In genomic region chr9:134386951-134387831, GRCh38 we compare ENCODE assay signal across 10 cellular contexts.
A peak's percentile ranks its signal among the peaks of the same experiment; 100 is the strongest.
DNase-seq lines count a peak whose midpoint lies in the region; ATAC-seq and TF ChIP-seq lines count a peak whose summit lies in the region.
"Had no signal": no experiment of that assay in that cellular context is flagged by ENCODE, and none has a peak within 500 bp of the region (broad histone marks: within the 10 kb centered on the region; RNA-seq: fewer than 3 reads in every experiment).

No MANE protein-coding gene starts in this region.

- no peaks in the 10 kb centered on the region for H3K9me3 Mint-ChIP-seq in activated T-helper 1 cell treated with anti-CD3 and anti-CD28 coated beads, Interleukin-12 subunit alpha, Interleukin-12 subunit beta, Interleukin-2, Interleukin-4 antibody, amounts not matched to agents 30 ng/mL and 10 ng/mL and 1 ng/mL, durations not matched to agents 14 hours and 24 hours and 36 hours

- H3K4me1 ChIP-seq in gastrocnemius medialis = peaks cover 87 to 98% of the 10 kb centered on the region in 2 donors

- in situ Hi-C loops in gastrocnemius medialis (cut with MboI; ENCODE audit: low sequenced_read_pairs in 4 of 4) = no loop called here

- TF ChIP-seq CTCF in C4-2B (conservative IDR thresholded peaks at IDR 0.05) = no peak
- TF ChIP-seq CTCF in gastrocnemius medialis (IDR thresholded peaks at IDR 0.05 in 4 of 5, conservative IDR thresholded peaks at IDR 0.05 in 1 of 5) = no peak

- TF ChIP-seq POLR2A in gastrocnemius medialis (IDR thresholded peaks at IDR 0.05) = no peak

- H3K27me3 ChIP-seq in gastrocnemius medialis = no peaks in the 10 kb centered on the region

- ATAC-seq in left ventricle myocardium superior (peak; percentile 70), gastrocnemius medialis (peak; percentile 59 to 61)

- H3K27me3 Mint-ChIP-seq in activated T-helper 1 cell treated with anti-CD3 and anti-CD28 coated beads, Interleukin-12 subunit alpha, Interleukin-12 subunit beta, Interleukin-2, Interleukin-4 antibody, amounts not matched to agents 30 ng/mL and 10 ng/mL and 1 ng/mL, durations not matched to agents 14 hours and 24 hours and 36 hours (ENCODE audit: insufficient read depth) = peaks cover 27% of the 10 kb centered on the region

- H3K27ac ChIP-seq in C4-2B (peak overlapping the region; percentile 60), angular gyrus (ENCODE audit: low read depth, low read length) (peak overlapping the region; percentile 29), gastrocnemius medialis (peak overlapping the region; percentile 44 to 100 (median 78))

- peaks cover 22% of the 10 kb centered on the region for H3K4me1 Mint-ChIP-seq in activated T-helper 1 cell treated with anti-CD3 and anti-CD28 coated beads, Interleukin-12 subunit alpha, Interleukin-12 subunit beta, Interleukin-2, Interleukin-4 antibody, amounts not matched to agents 30 ng/mL and 10 ng/mL and 1 ng/mL, durations not matched to agents 14 hours and 24 hours and 36 hours (ENCODE audit: low read depth)

- no peak overlapping the region for H3K27ac Mint-ChIP-seq in activated T-helper 1 cell treated with anti-CD3 and anti-CD28 coated beads, Interleukin-12 subunit alpha, Interleukin-12 subunit beta, Interleukin-2, Interleukin-4 antibody, amounts not matched to agents 30 ng/mL and 10 ng/mL and 1 ng/mL, durations not matched to agents 14 hours and 24 hours and 36 hours

- intact Hi-C loops in left ventricle myocardium superior (cut with micrococcal nuclease) (no loop called here), gastrocnemius medialis (cut with DNase I; ENCODE audit: low total_unique reads) (no loop called here)
- intact Hi-C loops in activated T-helper 1 cell treated with anti-CD3 and anti-CD28 coated beads, Interleukin-12 subunit alpha, Interleukin-12 subunit beta, Interleukin-2, Interleukin-4 antibody, amounts not matched to agents 30 ng/mL and 10 ng/mL and 1 ng/mL, durations not matched to agents 14 hours and 24 hours and 36 hours (cut with micrococcal nuclease) = no loop called here

- H3K4me3 ChIP-seq in gastrocnemius medialis = no peak overlapping the region

- H3K36me3 ChIP-seq in gastrocnemius medialis = no peaks in the 10 kb centered on the region

- H3K4me3 Mint-ChIP-seq in activated T-helper 1 cell treated with anti-CD3 and anti-CD28 coated beads, Interleukin-12 subunit alpha, Interleukin-12 subunit beta, Interleukin-2, Interleukin-4 antibody, amounts not matched to agents 30 ng/mL and 10 ng/mL and 1 ng/mL, durations not matched to agents 14 hours and 24 hours and 36 hours = no peak overlapping the region

- no peaks in the 10 kb centered on the region for H3K36me3 Mint-ChIP-seq in activated T-helper 1 cell treated with anti-CD3 and anti-CD28 coated beads, Interleukin-12 subunit alpha, Interleukin-12 subunit beta, Interleukin-2, Interleukin-4 antibody, amounts not matched to agents 30 ng/mL and 10 ng/mL and 1 ng/mL, durations not matched to agents 14 hours and 24 hours and 36 hours (ENCODE audit: low read depth)

- H3K9me3 ChIP-seq in gastrocnemius medialis = no peaks in the 10 kb centered on the region

- DNase-seq in left ventricle myocardium superior = peak; percentile 73
- peak in 1 of 2 donors; percentile 71 for DNase-seq in gastrocnemius medialis
- DNase-seq in SKM-1 treated with dmso at 0.1 percent for 144 hours (lab: John Stamatoyannopoulos, UW; ENCODE audit: unreplicated experiment) = no peak
- DNase-seq in iPS-NIHi11 (ENCODE audit: low spot score) = no peak
- DNase-seq in NCI-H2081 treated with DMSO at 0.1 percent for 48 hours (lab: John Stamatoyannopoulos, UW) = no peak
- no peak for DNase-seq in activated T-helper 1 cell treated with anti-CD3 and anti-CD28 coated beads, Interleukin-12 subunit alpha, Interleukin-12 subunit beta, Interleukin-2, Interleukin-4 antibody, amounts not matched to agents 30 ng/mL and 10 ng/mL and 1 ng/mL, durations not matched to agents 14 hours and 24 hours and 36 hours (ENCODE audit: low spot score)
- DNase-seq: foreskin melanocyte; stimulated activated CD4-positive, alpha-beta T cell treated with anti-CD3 and anti-CD28 coated beads, Interleukin-4, amount 100 ng/mL, for 1 hour had no signal
